36 cellular contexts compared by ENCODE assay signal in the genomic region with DNA sequence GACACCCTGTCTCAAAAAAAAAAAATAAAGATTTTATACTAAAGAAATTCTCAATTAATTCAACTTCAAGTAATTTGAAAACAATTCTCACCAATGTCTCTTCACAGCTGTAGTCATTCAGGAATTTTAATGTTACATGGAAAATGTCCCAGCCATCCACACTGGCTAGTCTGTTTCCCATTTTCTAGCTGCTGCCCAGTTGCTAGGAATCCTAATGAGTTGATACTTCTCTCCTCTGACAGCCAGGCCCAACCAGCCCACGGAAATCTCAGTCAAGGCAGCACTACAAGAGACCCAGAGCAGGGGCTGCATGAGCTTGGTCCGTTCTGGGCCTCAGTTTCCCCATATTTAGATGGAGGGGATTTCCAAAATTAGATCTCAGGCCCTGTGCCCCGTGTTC.
"Had no signal": no experiment of that assay in that cellular context is flagged by ENCODE, and none has a peak within 500 bp of the region (broad histone marks: within the 10 kb centered on the region; RNA-seq: fewer than 3 reads in every experiment).

No MANE protein-coding gene starts in this region.

- ATAC-seq: activated CD8-positive, alpha-beta T cell treated with anti-CD3 and anti-CD28 coated beads for 36 hours; activated T-cell treated with anti-CD3 and anti-CD28 coated beads, Interleukin-2, amount 50 U/mL, for 72 hours; activated T-helper 17 cell treated with anti-CD3 and anti-CD28 coated beads, Interleukin-2, amount 50 U/mL, for 72 hours; body of pancreas; PC-3 had no signal

- H3K9ac ChIP-seq: SK-N-SH had no signal

- H3K27ac ChIP-seq: body of pancreas, breast epithelium, Peyer's patch, SJSA1, WERI-Rb-1 had no signal

- H3K9me3 ChIP-seq: body of pancreas, breast epithelium, MG63, Peyer's patch, SJSA1, SK-N-SH had no signal

- DNase-seq: activated CD4-positive, alpha-beta T cell treated with anti-CD3 and anti-CD28 coated beads, Interleukin-2, amount 10 ng/mL, durations not matched to agents 24 days and 14 days; activated CD4-positive, alpha-beta T cell treated with anti-CD3 and anti-CD28 coated beads, Interleukin-2, amount 50 U/mL, for 4 hours; activated CD8-positive, alpha-beta T cell treated with anti-CD3 and anti-CD28 coated beads for 36 hours; activated effector memory CD4-positive, alpha-beta T cell treated with anti-CD3 and anti-CD28 coated beads, Interleukin-2, amount 50 U/mL, for 16 hours; activated naive CD4-positive, alpha-beta T cell treated with Interleukin-2 at 50 U/mL for 16 hours; activated naive CD8-positive, alpha-beta T cell treated with anti-CD3 and anti-CD28 coated beads, Interleukin-2, amount 10 ng/mL, durations not matched to agents 7 days and 5 days; activated T-cell treated with anti-CD3 and anti-CD28 coated beads, Interleukin-2, amount 50 U/mL, for 1 hour; activated T-cell treated with anti-CD3 and anti-CD28 coated beads, Interleukin-2, amount 50 U/mL, for 72 hours; body of pancreas; Kasumi-1; KG1; MG63; NCI-H1048; NCI-H1105 treated with DMSO at 0.1 percent for 48 hours; NCI-H1436; NCI-H1694; NCI-H1930; NCI-H2081 treated with DMSO at 0.1 percent for 48 hours; NCI-H345; NCI-H524 treated with DMSO at 0.1 percent for 48 hours; NCI-H748 treated with DMSO at 0.1 percent for 48 hours; NK-92 treated with Interleukin-12 subunit alpha and Interleukin-12 subunit beta, amount 100 ng/mL, for 24 hours; PC-3; Peyer's patch; RPMI8226; SHP77 treated with DMSO at 0.1 percent for 48 hours; SK-N-SH; SW 1271; T-helper 1 cell; T-helper 2 cell; T-helper 9 cell; WERI-Rb-1 had no signal

- H3K4me3 ChIP-seq: body of pancreas, breast epithelium, MG63, Peyer's patch, SJSA1 had no signal

- FAIRE-seq: astrocyte had no signal

- H3K36me3 ChIP-seq: breast epithelium, MG63, Peyer's patch, SJSA1, WERI-Rb-1 had no signal

- H3K27me3 ChIP-seq: body of pancreas, breast epithelium, MG63, Peyer's patch, SJSA1 had no signal

- H3K4me2 ChIP-seq: SK-N-SH had no signal

- H3K4me1 ChIP-seq: body of pancreas, breast epithelium, Peyer's patch, SJSA1 had no signal
